ENCODE assay signal across 29 cellular contexts in genomic region chr5:125794922-125795321, GRCh38.
"Had no signal": no experiment of that assay in that cellular context is flagged by ENCODE, and none has a peak within 500 bp of the region (broad histone marks: within the 10 kb centered on the region; RNA-seq: fewer than 3 reads in every experiment).

No MANE protein-coding gene starts in this region.

- DNase-seq: activated effector memory CD4-positive, alpha-beta T cell treated with anti-CD3 and anti-CD28 coated beads, Interleukin-2, amount 50 U/mL, for 16 hours; activated effector memory CD4-positive, alpha-beta T cell treated with Interleukin-2 at 50 U/mL for 16 hours; activated gamma-delta T cell; activated gamma-delta T cell treated with Interleukin-2 at 50 U/mL for 16 hours; activated naive CD4-positive, alpha-beta T cell; activated naive CD4-positive, alpha-beta T cell treated with anti-CD3 and anti-CD28 coated beads for 36 hours; activated naive CD4-positive, alpha-beta T cell treated with anti-CD3 and anti-CD28 coated beads, Interleukin-2, amount 10 ng/mL, durations not matched to agents 7 days and 5 days; activated naive CD4-positive, alpha-beta T cell treated with anti-CD3 and anti-CD28 coated beads, Interleukin-2, amount 50 U/mL, for 16 hours; activated naive CD4-positive, alpha-beta T cell treated with Interleukin-2 at 50 U/mL for 16 hours; activated naive CD8-positive, alpha-beta T cell treated with anti-CD3 and anti-CD28 coated beads for 36 hours; activated naive CD8-positive, alpha-beta T cell treated with anti-CD3 and anti-CD28 coated beads, Interleukin-2, amount 10 ng/mL, durations not matched to agents 7 days and 5 days; activated naive CD8-positive, alpha-beta T cell treated with anti-CD3 and anti-CD28 coated beads, Interleukin-2, amount 50 U/mL, for 24 hours; activated T-cell treated with anti-CD3 and anti-CD28 coated beads, Interleukin-2, amount 50 U/mL, for 24 hours; activated T-cell treated with anti-CD3 and anti-CD28 coated beads, Interleukin-2, amount 50 U/mL, for 4 hours; activated T-cell treated with anti-CD3 and anti-CD28 coated beads, Interleukin-2, amount 50 U/mL, for 48 hours; activated T-cell treated with anti-CD3 and anti-CD28 coated beads, Interleukin-2, amount 50 U/mL, for 72 hours; adrenal gland; amniotic stem cell; amygdala; anterior cingulate cortex; aorta; body of pancreas; brain microvascular endothelial cell; caudate nucleus; central memory CD4-positive, alpha-beta T cell; cerebellar nuclear complex had no signal

- H3K4me3 ChIP-seq: adrenal gland, ascending aorta, body of pancreas, breast epithelium, cardiac muscle cell had no signal

- H3K36me3 ChIP-seq: adrenal gland, ascending aorta, brain microvascular endothelial cell, breast epithelium, cardiac muscle cell had no signal

- H3K27ac ChIP-seq: adrenal gland, ascending aorta, body of pancreas, brain microvascular endothelial cell, breast epithelium, cardiac muscle cell had no signal

- H3K4me1 ChIP-seq: adrenal gland, ascending aorta, body of pancreas, breast epithelium had no signal

- H3K9me3 ChIP-seq: adrenal gland, ascending aorta, body of pancreas, breast epithelium had no signal
